22 cellular contexts compared by ENCODE assay signal in the genomic region with DNA sequence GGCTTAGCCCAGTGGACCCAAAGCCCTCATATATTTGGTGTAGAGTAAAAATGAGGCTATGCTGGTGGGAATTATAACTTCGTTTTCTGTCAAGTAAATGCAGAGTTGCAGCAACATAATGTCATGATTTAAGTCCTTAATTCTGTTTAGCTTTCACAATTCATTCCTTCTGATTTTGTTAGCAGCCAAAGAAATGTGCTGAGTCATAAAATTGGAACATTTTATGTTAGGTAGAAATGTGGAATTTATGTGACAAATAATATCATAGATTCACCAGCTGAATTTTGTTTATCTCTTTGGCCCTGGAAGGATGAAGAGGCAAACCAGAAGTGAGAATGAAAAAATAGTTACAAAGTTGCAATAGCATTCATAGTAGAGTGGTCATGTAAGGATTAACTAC.
"Had no signal": no experiment of that assay in that cellular context is flagged by ENCODE, and none has a peak within 500 bp of the region (broad histone marks: within the 10 kb centered on the region; RNA-seq: fewer than 3 reads in every experiment).

No MANE protein-coding gene starts in this region.

- H3K27ac ChIP-seq: esophagus squamous epithelium, prostate gland, suprapubic skin had no signal

- FAIRE-seq: bronchial epithelial cell, small intestine had no signal

- H3K4me1 ChIP-seq: esophagus squamous epithelium, prostate gland, suprapubic skin had no signal

- H3K4me3 ChIP-seq: esophagus squamous epithelium, prostate gland, suprapubic skin had no signal

- H3K27me3 ChIP-seq: esophagus squamous epithelium, suprapubic skin had no signal

- ATAC-seq: activated CD4-positive, CD25-positive, alpha-beta regulatory T cell treated with anti-CD3 and anti-CD28 coated beads, Interleukin-2, amount 50 U/mL, for 24 hours; activated CD8-positive, alpha-beta T cell treated with anti-CD3 and anti-CD28 coated beads, Interleukin-2, amount 10 ng/mL, durations not matched to agents 7 days and 5 days; activated T-cell treated with anti-CD3 and anti-CD28 coated beads, Interleukin-2, amount 50 U/mL, for 4 hours; left cardiac atrium; naive thymus-derived CD8-positive, alpha-beta T cell; right cardiac atrium; stimulated activated naive CD8-positive, alpha-beta T cell treated with anti-CD3 and anti-CD28 coated beads, Interleukin-15, amount 100 ng/mL, for 72 hours had no signal

- H3K36me3 ChIP-seq: esophagus squamous epithelium, prostate gland, suprapubic skin had no signal

- DNase-seq: activated CD4-positive, alpha-beta T cell treated with anti-CD3 and anti-CD28 coated beads, Interleukin-2, amount 10 ng/mL, durations not matched to agents 7 days and 5 days; activated CD8-positive, alpha-beta memory T cell treated with anti-CD3 and anti-CD28 coated beads, Interleukin-2, amount 50 U/mL, for 4 hours; activated CD8-positive, alpha-beta T cell treated with anti-CD3 and anti-CD28 coated beads, Interleukin-2, amount 10 ng/mL, durations not matched to agents 7 days and 5 days; activated naive CD4-positive, alpha-beta T cell treated with anti-CD3 and anti-CD28 coated beads for 36 hours; activated T-cell treated with anti-CD3 and anti-CD28 coated beads, Interleukin-2, amount 50 U/mL, for 4 hours; aorta; dermis blood vessel endothelial cell; effector memory CD4-positive, alpha-beta T cell; esophagus squamous epithelium; left cardiac atrium; mesenchymal stem cell; naive thymus-derived CD8-positive, alpha-beta T cell; right cardiac atrium; small intestine; stimulated activated CD4-positive, alpha-beta T cell treated with anti-CD3 and anti-CD28 coated beads, Interleukin-15, amount 100 ng/mL, for 24 hours; stimulated activated CD4-positive, alpha-beta T cell treated with anti-CD3 and anti-CD28 coated beads, Interleukin-4, amount 100 ng/mL, for 1 hour; stimulated activated naive CD8-positive, alpha-beta T cell treated with anti-CD3 and anti-CD28 coated beads, Interleukin-15, amount 100 ng/mL, for 72 hours; trophoblast cell had no signal

- H3K9me3 ChIP-seq: esophagus squamous epithelium, prostate gland, suprapubic skin had no signal
